6 cellular contexts compared by ENCODE assay signal in the genomic region with DNA sequence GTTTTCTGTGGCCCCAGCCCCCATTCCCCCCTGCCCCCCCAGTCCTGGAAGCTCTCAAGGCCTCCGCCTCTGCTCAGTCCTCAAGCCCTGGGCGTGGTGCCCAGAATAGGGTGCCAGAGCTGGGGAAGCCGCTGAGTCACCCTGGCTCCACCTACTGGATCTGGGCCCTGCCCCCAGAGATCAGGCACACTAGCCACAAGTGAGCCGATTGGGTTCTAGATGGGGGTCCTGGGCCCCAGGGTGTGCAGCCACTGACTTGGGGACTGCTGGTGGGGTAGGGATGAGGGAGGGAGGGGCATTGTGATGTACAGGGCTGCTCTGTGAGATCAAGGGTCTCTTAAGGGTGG. TPM values are rescaled to one million over a fixed set of nuclear protein-coding genes. Genes with fewer than 3 reads are reported as not detected.
DNase-seq lines count a peak whose midpoint lies in the region; ATAC-seq, FAIRE-seq and TF ChIP-seq lines count a peak whose summit lies in the region.

No MANE protein-coding gene starts in this region.

- H3K36me3 Mint-ChIP-seq in activated naive CD4-positive, alpha-beta T cell treated with anti-CD3 and anti-CD28 coated beads, Interleukin-2, amount 10 ng/mL, durations not matched to agents 7 days and 5 days = peaks cover 67% of the 10 kb centered on the region
- peaks cover 97% of the 10 kb centered on the region for H3K36me3 Mint-ChIP-seq in activated T-helper 17 cell treated with anti-CD3 and anti-CD28 coated beads, Interleukin-2, amount 50 U/mL, for 72 hours (ENCODE audit: low read depth)

- TF ChIP-seq CTCF in keratinocyte (optimal IDR thresholded peaks at IDR 0.05 in 1 of 3, IDR thresholded peaks at IDR 0.05 in 1 of 3, conservative IDR thresholded peaks at IDR 0.05 in 1 of 3; ENCODE audit: extremely low read depth in 1 of 3, insufficient read depth in 2 of 3, low read length in 3 of 3) = no peak
- TF ChIP-seq CTCF in tibial nerve (IDR thresholded peaks at IDR 0.05) = peak in 1 of 5 experiments; percentile 9

- H3K4me1 ChIP-seq in keratinocyte (ENCODE audit: control insufficient read depth, extremely low read depth, insufficient read depth, low read length) = peaks cover 37% of the 10 kb centered on the region
- H3K4me1 ChIP-seq in tibial nerve = peaks cover 0 to 81% (median 38%) of the 10 kb centered on the region in 4 donors

- peaks cover 92% of the 10 kb centered on the region for H3K79me2 ChIP-seq in keratinocyte (ENCODE audit: control insufficient read depth, insufficient read depth, low read length)

- peak overlapping the region; percentile 69 for H3K27ac ChIP-seq in keratinocyte (ENCODE audit: control insufficient read depth, insufficient read depth, low read length)
- peak overlapping the region; percentile 85 to 96 (median 89) for H3K27ac ChIP-seq in tibial nerve

- DNase-seq in activated naive CD4-positive, alpha-beta T cell treated with Interleukin-2 at 50 U/mL for 16 hours = peak; percentile 62
- no peak for DNase-seq in activated naive CD4-positive, alpha-beta T cell treated with anti-CD3 and anti-CD28 coated beads, Interleukin-2, amount 10 ng/mL, durations not matched to agents 7 days and 5 days
- DNase-seq in keratinocyte (ENCODE audit: low read depth, low spot score) (no peak), tibial nerve (ENCODE audit: low spot score in 2 of 2) (peak; percentile 97)

- H3K9me3 ChIP-seq in keratinocyte (ENCODE audit: control insufficient read depth, low read depth, low read length) (no peaks in the 10 kb centered on the region), tibial nerve (no peaks in the 10 kb centered on the region)

- H3K9me1 ChIP-seq in keratinocyte (ENCODE audit: control insufficient read depth, extremely low read depth, insufficient read depth, low read length) = no peaks in the 10 kb centered on the region

- no peak overlapping the region for H2AFZ ChIP-seq in keratinocyte (ENCODE audit: control insufficient read depth, low read length)

- ATAC-seq in activated T-helper 17 cell treated with anti-CD3 and anti-CD28 coated beads, Interleukin-2, amount 50 U/mL, for 72 hours (replicated peaks) = peak; percentile 68
- no peak for ATAC-seq in HG02763 (IDR thresholded peaks at IDR 0.05; ENCODE audit: unreplicated experiment)

- peaks cover 58% of the 10 kb centered on the region for H4K20me1 ChIP-seq in keratinocyte (ENCODE audit: control insufficient read depth, extremely low read depth, insufficient read depth, low read length)

- H3K27me3 Mint-ChIP-seq in activated naive CD4-positive, alpha-beta T cell treated with anti-CD3 and anti-CD28 coated beads, Interleukin-2, amount 10 ng/mL, durations not matched to agents 7 days and 5 days = no peaks in the 10 kb centered on the region
- H3K27me3 Mint-ChIP-seq in activated T-helper 17 cell treated with anti-CD3 and anti-CD28 coated beads, Interleukin-2, amount 50 U/mL, for 72 hours = no peaks in the 10 kb centered on the region

- H3K27me3 ChIP-seq in keratinocyte (ENCODE audit: control insufficient read depth, extremely low read depth, insufficient read depth, low read length) (no peaks in the 10 kb centered on the region), tibial nerve (no peaks in the 10 kb centered on the region)

- dilution Hi-C loops in keratinocyte (cut with MboI; ENCODE audit: extremely low pct_ligation_motif_present, low sequenced_read_pairs) = no loop called here

- H3K4me3 ChIP-seq in keratinocyte (ENCODE audit: control insufficient read depth in 2 of 3, extremely low read depth in 1 of 3, insufficient read depth in 2 of 3, low read depth in 1 of 3, low read length in 3 of 3) = peak overlapping the region; percentile 20 to 47 (median 28)
- peak overlapping the region in 2 of 4 donors; percentile 10 to 16 for H3K4me3 ChIP-seq in tibial nerve

- H3K36me3 ChIP-seq in keratinocyte (ENCODE audit: control insufficient read depth in 2 of 2, extremely low read depth in 1 of 2, insufficient read depth in 2 of 2, low read length in 2 of 2) = peaks cover 44 to 68% of the 10 kb centered on the region in 2 experiments
- peaks cover 12 to 70% (median 37%) of the 10 kb centered on the region in 3 donors for H3K36me3 ChIP-seq in tibial nerve

- 0 to 3% methylated on average over 4 of the region's 4 CpGs for WGBS in tibial nerve, 2 donors

- TF ChIP-seq POLR2A in tibial nerve (IDR thresholded peaks at IDR 0.05) = no peak

- H3K4me1 Mint-ChIP-seq in activated naive CD4-positive, alpha-beta T cell treated with anti-CD3 and anti-CD28 coated beads, Interleukin-2, amount 10 ng/mL, durations not matched to agents 7 days and 5 days = peaks cover 40% of the 10 kb centered on the region
- peaks cover 38% of the 10 kb centered on the region for H3K4me1 Mint-ChIP-seq in activated T-helper 17 cell treated with anti-CD3 and anti-CD28 coated beads, Interleukin-2, amount 50 U/mL, for 72 hours

- CTCF ChIA-PET in activated naive CD4-positive, alpha-beta T cell treated with anti-CD3 and anti-CD28 coated beads, Interleukin-2, amount 10 ng/mL, durations not matched to agents 7 days and 5 days (lab: Charles Lee) = no interaction called here

- no peaks in the 10 kb centered on the region for H3K9me3 Mint-ChIP-seq in activated naive CD4-positive, alpha-beta T cell treated with anti-CD3 and anti-CD28 coated beads, Interleukin-2, amount 10 ng/mL, durations not matched to agents 7 days and 5 days
- H3K9me3 Mint-ChIP-seq in activated T-helper 17 cell treated with anti-CD3 and anti-CD28 coated beads, Interleukin-2, amount 50 U/mL, for 72 hours = no peaks in the 10 kb centered on the region

- H3K4me2 ChIP-seq in keratinocyte (ENCODE audit: control insufficient read depth, extremely low read depth, insufficient read depth, low read depth, low read length) = peak overlapping the region; percentile 87

- peak; percentile 89 for FAIRE-seq in keratinocyte (lab: Jason Lieb, UNC)

- peak in 1 of 2 donors; percentile 74 for TF ChIP-seq EP300 in tibial nerve (IDR thresholded peaks at IDR 0.05)

- peak overlapping the region; percentile 72 for H3K9ac ChIP-seq in keratinocyte (ENCODE audit: control insufficient read depth, extremely low read depth, insufficient read depth, low read length)

- H3K4me3 Mint-ChIP-seq in activated naive CD4-positive, alpha-beta T cell treated with anti-CD3 and anti-CD28 coated beads, Interleukin-2, amount 10 ng/mL, durations not matched to agents 7 days and 5 days = no peak overlapping the region
- no peak overlapping the region for H3K4me3 Mint-ChIP-seq in activated T-helper 17 cell treated with anti-CD3 and anti-CD28 coated beads, Interleukin-2, amount 50 U/mL, for 72 hours

- H3K27ac Mint-ChIP-seq in activated naive CD4-positive, alpha-beta T cell treated with anti-CD3 and anti-CD28 coated beads, Interleukin-2, amount 10 ng/mL, durations not matched to agents 7 days and 5 days = no peak overlapping the region
- peak overlapping the region; percentile 20 for H3K27ac Mint-ChIP-seq in activated T-helper 17 cell treated with anti-CD3 and anti-CD28 coated beads, Interleukin-2, amount 50 U/mL, for 72 hours

RNA-seq across cellular contexts. Expression of gene EIF4G1, which starts 5.7 kb away (rescaled TPM):
- total RNA-seq in activated T-helper 17 cell treated with anti-CD3 and anti-CD28 coated beads, Interleukin-2, amount 50 U/mL, for 72 hours = 100 to 1,000 TPM; 242 to 551 TPM
- 217 to 467 TPM (median 225 TPM) in 3 replicates for polyA plus RNA-seq in keratinocyte
- polyA plus RNA-seq in keratinocyte (2011; ENCODE audit: low read depth) = 314 TPM
- polyA plus RNA-seq in keratinocyte (2011; cell fraction: cytosol; rRNA removed) = 204 and 208 TPM in 2 replicates
- polyA plus RNA-seq in keratinocyte (2011; cell fraction: nucleus; rRNA removed) = 810 and 873 TPM in 2 replicates
- polyA plus RNA-seq in keratinocyte (2012; ENCODE audit: low replicate concordance) = 202 and 422 TPM in 2 replicates
- 332 to 1,056 TPM (median 349 TPM) in 3 replicates for polyA minus RNA-seq in keratinocyte
- 249 TPM for polyA minus RNA-seq in keratinocyte (2011; cell fraction: cytosol; rRNA and poly(A)+ RNA removed)
- 371 and 479 TPM in 2 replicates for polyA minus RNA-seq in keratinocyte (2011; cell fraction: nucleus; rRNA and poly(A)+ RNA removed)
- total RNA-seq in tibial nerve = 100 to 1,000 TPM; 173 to 248 (median 192) TPM

RNA-seq across cellular contexts. Expression of gene FAM131A, which starts 17.3 kb away (rescaled TPM):
- total RNA-seq in activated T-helper 17 cell treated with anti-CD3 and anti-CD28 coated beads, Interleukin-2, amount 50 U/mL, for 72 hours = 1 to 10 TPM; 2.5 to 6.7 TPM
- polyA plus RNA-seq in keratinocyte = 10.8 to 17.4 TPM (median 12.1 TPM) in 3 replicates
- polyA plus RNA-seq in keratinocyte (2011; ENCODE audit: low read depth) = 8.9 TPM
- polyA plus RNA-seq in keratinocyte (2011; cell fraction: cytosol; rRNA removed) = 5.6 and 17.2 TPM in 2 replicates
- 16.2 and 17.3 TPM in 2 replicates for polyA plus RNA-seq in keratinocyte (2011; cell fraction: nucleus; rRNA removed)
- 8.7 and 23.6 TPM in 2 replicates for polyA plus RNA-seq in keratinocyte (2012; ENCODE audit: low replicate concordance)
- 7.2 to 17.9 TPM (median 7.8 TPM) in 3 replicates for polyA minus RNA-seq in keratinocyte
- 16.1 TPM for polyA minus RNA-seq in keratinocyte (2011; cell fraction: cytosol; rRNA and poly(A)+ RNA removed)
- polyA minus RNA-seq in keratinocyte (2011; cell fraction: nucleus; rRNA and poly(A)+ RNA removed) = 8.5 and 9.5 TPM in 2 replicates
- 10 to 100 TPM; 35.0 to 45.3 (median 39.6) TPM for total RNA-seq in tibial nerve

RNA-seq across cellular contexts. Expression of gene PSMD2, which starts 21.0 kb away (rescaled TPM):
- 100 to 1,000 TPM; 143 to 311 TPM for total RNA-seq in activated T-helper 17 cell treated with anti-CD3 and anti-CD28 coated beads, Interleukin-2, amount 50 U/mL, for 72 hours
- polyA plus RNA-seq in keratinocyte = 515 to 703 TPM (median 593 TPM) in 3 replicates
- 154 TPM for polyA plus RNA-seq in keratinocyte (2011; ENCODE audit: low read depth)
- polyA plus RNA-seq in keratinocyte (2011; cell fraction: cytosol; rRNA removed) = 434 and 454 TPM in 2 replicates
- polyA plus RNA-seq in keratinocyte (2011; cell fraction: nucleus; rRNA removed) = 579 and 645 TPM in 2 replicates
- polyA plus RNA-seq in keratinocyte (2012; ENCODE audit: low replicate concordance) = 234 and 667 TPM in 2 replicates
- polyA minus RNA-seq in keratinocyte = 941 to 972 TPM (median 950 TPM) in 3 replicates
- 751 TPM for polyA minus RNA-seq in keratinocyte (2011; cell fraction: cytosol; rRNA and poly(A)+ RNA removed)
- 397 and 557 TPM in 2 replicates for polyA minus RNA-seq in keratinocyte (2011; cell fraction: nucleus; rRNA and poly(A)+ RNA removed)
- 100 to 1,000 TPM; 122 to 226 (median 152) TPM for total RNA-seq in tibial nerve

RNA-seq across cellular contexts. Expression of gene CLCN2, which starts 41.3 kb away (rescaled TPM):
- total RNA-seq in activated T-helper 17 cell treated with anti-CD3 and anti-CD28 coated beads, Interleukin-2, amount 50 U/mL, for 72 hours = 10 to 100 TPM in 1 of 2 donors, 1 to 10 TPM in 1; 9.5 to 13.7 TPM
- 3.1 to 3.3 TPM (median 3.2 TPM) in 3 replicates for polyA plus RNA-seq in keratinocyte
- 2.0 TPM for polyA plus RNA-seq in keratinocyte (2011; ENCODE audit: low read depth)
- 1.2 and 1.7 TPM in 2 replicates for polyA plus RNA-seq in keratinocyte (2011; cell fraction: cytosol; rRNA removed)
- 9.8 and 12.7 TPM in 2 replicates for polyA plus RNA-seq in keratinocyte (2011; cell fraction: nucleus; rRNA removed)
- 1.7 and 2.6 TPM in 2 replicates for polyA plus RNA-seq in keratinocyte (2012; ENCODE audit: low replicate concordance)
- polyA minus RNA-seq in keratinocyte = 4.9 to 11.4 TPM (median 5.6 TPM) in 3 replicates
- polyA minus RNA-seq in keratinocyte (2011; cell fraction: cytosol; rRNA and poly(A)+ RNA removed) = 15.9 TPM
- 4.9 and 10.5 TPM in 2 replicates for polyA minus RNA-seq in keratinocyte (2011; cell fraction: nucleus; rRNA and poly(A)+ RNA removed)
- total RNA-seq in tibial nerve = 10 to 100 TPM; 51.3 to 86.3 (median 54.9) TPM

RNA-seq across cellular contexts. Expression of gene POLR2H, which starts 41.4 kb away (rescaled TPM):
- total RNA-seq in activated T-helper 17 cell treated with anti-CD3 and anti-CD28 coated beads, Interleukin-2, amount 50 U/mL, for 72 hours = 100 to 1,000 TPM; 156 to 183 TPM
- polyA plus RNA-seq in keratinocyte = 132 to 202 TPM (median 135 TPM) in 3 replicates
- 34.8 TPM for polyA plus RNA-seq in keratinocyte (2011; ENCODE audit: low read depth)
- 122 and 127 TPM in 2 replicates for polyA plus RNA-seq in keratinocyte (2011; cell fraction: cytosol; rRNA removed)
- polyA plus RNA-seq in keratinocyte (2011; cell fraction: nucleus; rRNA removed) = 263 and 367 TPM in 2 replicates
- 80.1 and 82.0 TPM in 2 replicates for polyA plus RNA-seq in keratinocyte (2012; ENCODE audit: low replicate concordance)
- 33.1 to 71.8 TPM (median 37.7 TPM) in 3 replicates for polyA minus RNA-seq in keratinocyte
- 39.3 TPM for polyA minus RNA-seq in keratinocyte (2011; cell fraction: cytosol; rRNA and poly(A)+ RNA removed)
- 34.3 and 40.5 TPM in 2 replicates for polyA minus RNA-seq in keratinocyte (2011; cell fraction: nucleus; rRNA and poly(A)+ RNA removed)
- total RNA-seq in tibial nerve = 100 to 1,000 TPM in 1 of 4 donors, 10 to 100 TPM in 3; 65.1 to 181 (median 95.3) TPM

Comparison
In these comparisons a context has a peak if more than half of its experiments do, and no peak if none do; other contexts are left out.
1. DNase-seq: peak in activated naive CD4-positive, alpha-beta T cell treated with Interleukin-2 at 50 U/mL for 16 hours (single experiment) and tibial nerve (2 of 2); none in activated naive CD4-positive, alpha-beta T cell treated with anti-CD3 and anti-CD28 coated beads, Interleukin-2, amount 10 ng/mL, durations not matched to agents 7 days and 5 days (single experiment) and keratinocyte (single experiment).
2. RNA of gene FAM131A, which starts 17.3 kb away (total RNA-seq): 35.0 to 45.3 TPM in tibial nerve; 2.5 to 6.7 TPM in activated T-helper 17 cell treated with anti-CD3 and anti-CD28 coated beads, Interleukin-2, amount 50 U/mL, for 72 hours; every median in the first group is over 4 times any median in the second.